1 cellular context compared by ENCODE assay signal in the genomic region with DNA sequence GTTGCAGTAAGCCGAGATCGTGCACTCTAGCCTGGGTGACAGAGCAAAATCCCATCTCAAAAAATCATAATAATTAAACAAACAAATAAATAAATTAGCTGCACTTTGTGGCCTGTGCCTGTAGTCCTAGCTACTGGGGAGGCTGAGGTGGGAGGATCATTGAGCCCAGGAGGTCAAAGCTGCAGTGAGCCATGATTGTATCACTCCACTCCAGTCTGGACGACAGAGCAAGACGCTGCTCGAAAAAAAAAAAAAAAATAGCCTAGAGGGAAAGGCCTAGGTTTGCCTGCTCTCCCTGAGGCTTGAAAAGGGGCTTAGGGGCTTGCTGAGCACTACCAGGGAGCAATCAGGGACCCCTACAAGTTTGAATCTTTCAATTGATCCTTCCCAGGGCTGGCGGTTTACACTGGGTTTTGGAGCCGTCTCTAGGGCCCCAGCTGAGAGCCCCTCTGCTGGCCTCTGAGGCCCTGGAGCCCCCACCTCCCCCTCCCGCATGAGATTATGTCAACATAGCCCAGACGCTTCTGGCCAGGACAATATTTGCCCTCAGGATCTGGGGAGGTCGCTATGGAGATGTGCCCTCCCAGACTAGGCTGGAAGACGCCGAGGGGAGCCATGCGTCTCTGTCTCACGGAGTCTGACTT.
TF ChIP-seq lines count a peak whose summit lies in the region.

No MANE protein-coding gene starts in this region.

TF ChIP-seq in IMR-90, 13 proteins besides CTCF, POLR2A, EP300 and RAD21:
- TF ChIP-seq, protein P1, sequence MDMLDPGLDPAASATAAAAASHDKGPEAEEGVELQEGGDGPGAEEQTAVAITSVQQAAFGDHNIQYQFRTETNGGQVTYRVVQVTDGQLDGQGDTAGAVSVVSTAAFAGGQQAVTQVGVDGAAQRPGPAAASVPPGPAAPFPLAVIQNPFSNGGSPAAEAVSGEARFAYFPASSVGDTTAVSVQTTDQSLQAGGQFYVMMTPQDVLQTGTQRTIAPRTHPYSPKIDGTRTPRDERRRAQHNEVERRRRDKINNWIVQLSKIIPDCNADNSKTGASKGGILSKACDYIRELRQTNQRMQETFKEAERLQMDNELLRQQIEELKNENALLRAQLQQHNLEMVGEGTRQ (IDR thresholded peaks at IDR 0.05; ENCODE audit: low read depth, low read length) = no peak
- TF ChIP-seq, protein P2, sequence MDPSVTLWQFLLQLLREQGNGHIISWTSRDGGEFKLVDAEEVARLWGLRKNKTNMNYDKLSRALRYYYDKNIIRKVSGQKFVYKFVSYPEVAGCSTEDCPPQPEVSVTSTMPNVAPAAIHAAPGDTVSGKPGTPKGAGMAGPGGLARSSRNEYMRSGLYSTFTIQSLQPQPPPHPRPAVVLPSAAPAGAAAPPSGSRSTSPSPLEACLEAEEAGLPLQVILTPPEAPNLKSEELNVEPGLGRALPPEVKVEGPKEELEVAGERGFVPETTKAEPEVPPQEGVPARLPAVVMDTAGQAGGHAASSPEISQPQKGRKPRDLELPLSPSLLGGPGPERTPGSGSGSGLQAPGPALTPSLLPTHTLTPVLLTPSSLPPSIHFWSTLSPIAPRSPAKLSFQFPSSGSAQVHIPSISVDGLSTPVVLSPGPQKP (IDR thresholded peaks at IDR 0.05; ENCODE audit: borderline replicate concordance, low read depth, low read length) = no peak
- TF ChIP-seq RFX5 (IDR thresholded peaks at IDR 0.05; ENCODE audit: low read depth, low read length) (no peak), CEBPB (IDR thresholded peaks at IDR 0.05; ENCODE audit: low read depth, low read length) (no peak), BHLHE40 (IDR thresholded peaks at IDR 0.05; ENCODE audit: low read depth, low read length) (no peak), FOS (IDR thresholded peaks at IDR 0.05; ENCODE audit: low read depth, low read length) (no peak), MXI1 (IDR thresholded peaks at IDR 0.05; ENCODE audit: borderline replicate concordance, low read depth, low read length) (no peak), RCOR1 (IDR thresholded peaks at IDR 0.05; ENCODE audit: insufficient replicate concordance, low read length) (no peak), NFE2L2 (IDR thresholded peaks at IDR 0.05; ENCODE audit: low read depth, low read length) (no peak), SMC3 (IDR thresholded peaks at IDR 0.05; ENCODE audit: low read depth, low read length) (no peak), MAFK (IDR thresholded peaks at IDR 0.05; ENCODE audit: low read depth, low read length) (no peak), MAZ (IDR thresholded peaks at IDR 0.05; ENCODE audit: borderline replicate concordance, low read depth, low read length) (no peak), CHD1 (IDR thresholded peaks at IDR 0.05; ENCODE audit: low read depth, low read length) (no peak)
